Comparison of ENCODE assay signal across 10 cellular contexts in genomic region chrX:140713174-140713539, GRCh38. TPM values are rescaled to one million over a fixed set of nuclear protein-coding genes. Genes with fewer than 3 reads are reported as not detected.
DNase-seq lines count a peak whose midpoint lies in the region; ATAC-seq, FAIRE-seq and TF ChIP-seq lines count a peak whose summit lies in the region.
"Had no signal": no experiment of that assay in that cellular context is flagged by ENCODE, and none has a peak within 500 bp of the region (broad histone marks: within the 10 kb centered on the region; RNA-seq: fewer than 3 reads in every experiment).

No MANE protein-coding gene starts in this region.

- no peak overlapping the region for H2AK5ac ChIP-seq in mesenchymal stem cell (ENCODE audit: low read length, severe bottlenecking)

- intact Hi-C loops in sciatic nerve (cut with DNase I): no loop called here
- intact Hi-C loops in kidney (cut with DNase I): no loop called here

- peak overlapping the region; percentile 63 for H3K4me2 ChIP-seq in mesenchymal stem cell (ENCODE audit: low read length, poor library complexity, severe bottlenecking)

- H3K4me1 Mint-ChIP-seq in T-helper 2 cell treated with Interferon-gamma antibody and Interleukin-4, amounts not matched to agents 5 μg/mL and 100 μg/mL, for 36 hours (ENCODE audit: low read depth): no peaks in the 10 kb centered on the region
- H3K4me1 Mint-ChIP-seq: CD14-positive monocyte had no signal

- H3K4me3 ChIP-seq in BE2C (ENCODE audit: low read depth, low read length): peak overlapping the region; percentile 87
- peak overlapping the region; percentile 65 for H3K4me3 ChIP-seq in adipocyte (ENCODE audit: low read length)
- H3K4me3 ChIP-seq in mesenchymal stem cell (ENCODE audit: insufficient read depth in 1 of 2, low read depth in 1 of 2, low read length in 2 of 2): peak overlapping the region in 1 of 2 experiments; percentile 57
- no peak overlapping the region for H3K4me3 ChIP-seq in kidney (ENCODE audit: low read length in 2 of 2)

- POLR2A ChIA-PET in RWPE1 (lab: Yijun Ruan, JAX; ENCODE audit: low non-redundant PET): no interaction called here

- TF ChIP-seq CTCF in BE2C (IDR thresholded peaks at IDR 0.05; ENCODE audit: low read depth, low read length): no peak
- TF ChIP-seq CTCF in kidney (IDR thresholded peaks at IDR 0.05; ENCODE audit: borderline replicate concordance, extremely low read depth, insufficient read depth): no peak
- TF ChIP-seq CTCF in RWPE1 (conservative IDR thresholded peaks at IDR 0.05; ENCODE audit: low read depth): no peak

- no peak overlapping the region for H3K14ac ChIP-seq in mesenchymal stem cell (ENCODE audit: low read length in 2 of 2)

- no peak overlapping the region for H3K4ac ChIP-seq in mesenchymal stem cell (ENCODE audit: low read depth in 1 of 2, low read length in 2 of 2)

- no peak overlapping the region for H3K4me3 Mint-ChIP-seq in T-helper 2 cell treated with Interferon-gamma antibody and Interleukin-4, amounts not matched to agents 5 μg/mL and 100 μg/mL, for 36 hours
- H3K4me3 Mint-ChIP-seq: CD14-positive monocyte had no signal

- H3K36me3 Mint-ChIP-seq in T-helper 2 cell treated with Interferon-gamma antibody and Interleukin-4, amounts not matched to agents 5 μg/mL and 100 μg/mL, for 36 hours (ENCODE audit: low read depth): no peaks in the 10 kb centered on the region
- H3K36me3 Mint-ChIP-seq: CD14-positive monocyte had no signal

- 0% methylated on average over 6 of the region's 6 CpGs for WGBS in mesenchymal stem cell

- ATAC-seq in HG02884 (IDR thresholded peaks at IDR 0.05; ENCODE audit: unreplicated experiment) (peak; percentile 42), sciatic nerve (no peak)

- no peak overlapping the region for H4K91ac ChIP-seq in mesenchymal stem cell (ENCODE audit: low read length)

- no peak overlapping the region for H3K27ac Mint-ChIP-seq in T-helper 2 cell treated with Interferon-gamma antibody and Interleukin-4, amounts not matched to agents 5 μg/mL and 100 μg/mL, for 36 hours
- H3K27ac Mint-ChIP-seq: CD14-positive monocyte had no signal

- H3K27ac ChIP-seq in mesenchymal stem cell (ENCODE audit: low read length, poor library complexity, severe bottlenecking): no peak overlapping the region
- H3K27ac ChIP-seq in kidney (ENCODE audit: low read depth in 2 of 2, low read length in 2 of 2): no peak overlapping the region
- H3K27ac ChIP-seq in RWPE1: no peak overlapping the region

- no peak overlapping the region for H2AFZ ChIP-seq in mesenchymal stem cell (ENCODE audit: low read depth, low read length)

- no peak overlapping the region for H3K23ac ChIP-seq in mesenchymal stem cell (ENCODE audit: low read length in 2 of 2)

- no peak overlapping the region for H2BK15ac ChIP-seq in mesenchymal stem cell (ENCODE audit: low read depth, poor library complexity, severe bottlenecking)

- peak overlapping the region; percentile 49 for H4K8ac ChIP-seq in mesenchymal stem cell (ENCODE audit: low read length)

- H3K9me3 Mint-ChIP-seq in T-helper 2 cell treated with Interferon-gamma antibody and Interleukin-4, amounts not matched to agents 5 μg/mL and 100 μg/mL, for 36 hours: no peaks in the 10 kb centered on the region
- H3K9me3 Mint-ChIP-seq: CD14-positive monocyte had no signal

- no peak overlapping the region for H2BK5ac ChIP-seq in mesenchymal stem cell (ENCODE audit: low read depth, low read length, poor library complexity, severe bottlenecking)

- H3K9me3 ChIP-seq in BE2C (no peaks in the 10 kb centered on the region), adipocyte (ENCODE audit: control insufficient read depth, low read length) (no peaks in the 10 kb centered on the region), mesenchymal stem cell (ENCODE audit: control insufficient read depth, low read length) (no peaks in the 10 kb centered on the region), kidney (ENCODE audit: control insufficient read depth in 1 of 2, low read length in 2 of 2) (no peaks in the 10 kb centered on the region)

- H3K9ac ChIP-seq in adipocyte (ENCODE audit: low read length): no peak overlapping the region
- H3K9ac ChIP-seq in mesenchymal stem cell (ENCODE audit: low read length): peak overlapping the region; percentile 84
- no peak overlapping the region for H3K9ac ChIP-seq in kidney (ENCODE audit: low read length in 2 of 2)

- H3K36me3 ChIP-seq in BE2C (peaks cover 18% of the 10 kb centered on the region; the same call in 1 of the 2 replicates), adipocyte (ENCODE audit: control insufficient read depth, insufficient read depth, low read length, severe bottlenecking) (no peaks in the 10 kb centered on the region), mesenchymal stem cell (ENCODE audit: control insufficient read depth in 1 of 2, insufficient read depth in 2 of 2, low read depth in 1 of 2, low read length in 2 of 2) (no peaks in the 10 kb centered on the region), kidney (ENCODE audit: control insufficient read depth in 1 of 2, insufficient read depth in 2 of 2, low read length in 2 of 2) (no peaks in the 10 kb centered on the region)

- H3K4me1 ChIP-seq in BE2C: no peaks in the 10 kb centered on the region; the same call in 1 of the 2 replicates
- no peaks in the 10 kb centered on the region for H3K4me1 ChIP-seq in adipocyte (ENCODE audit: control insufficient read depth, insufficient read depth, low read length)
- H3K4me1 ChIP-seq in mesenchymal stem cell (ENCODE audit: control insufficient read depth, insufficient read depth, low read depth, low read length): peaks cover 1% of the 10 kb centered on the region
- H3K4me1 ChIP-seq in kidney (ENCODE audit: control insufficient read depth in 1 of 2, insufficient read depth in 1 of 2, low read depth in 1 of 2, low read length in 2 of 2): no peaks in the 10 kb centered on the region

- peak overlapping the region; percentile 12 to 40 for H3K18ac ChIP-seq in mesenchymal stem cell (ENCODE audit: low read depth in 1 of 2, low read length in 2 of 2)

- no peak overlapping the region for H2BK12ac ChIP-seq in mesenchymal stem cell (ENCODE audit: low read length in 2 of 2)

- no peak overlapping the region for H2BK120ac ChIP-seq in mesenchymal stem cell (ENCODE audit: low read depth, low read length)

- no peaks in the 10 kb centered on the region for H3K27me3 Mint-ChIP-seq in T-helper 2 cell treated with Interferon-gamma antibody and Interleukin-4, amounts not matched to agents 5 μg/mL and 100 μg/mL, for 36 hours (ENCODE audit: low read depth)

- no peaks in the 10 kb centered on the region for H3K27me3 ChIP-seq in BE2C
- peaks cover 19% of the 10 kb centered on the region for H3K27me3 ChIP-seq in adipocyte (replicated peaks; ENCODE audit: control insufficient read depth, insufficient read depth, low read length)
- H3K27me3 ChIP-seq in mesenchymal stem cell (ENCODE audit: control insufficient read depth in 1 of 2, insufficient read depth in 1 of 2, low read length in 2 of 2): peaks cover 0 to 8% of the 10 kb centered on the region in 2 experiments

- CTCF ChIA-PET in RWPE1 (lab: Yijun Ruan, JAX): no interaction called here

- no peak for FAIRE-seq in kidney (lab: Jason Lieb, UNC)

- DNase-seq in BE2C (no peak), adipocyte (ENCODE audit: low read depth) (no peak), mesenchymal stem cell (no peak), sciatic nerve (ENCODE audit: low spot score) (no peak), kidney (no peak), RWPE1 (ENCODE audit: low spot score) (no peak)
- no peak for DNase-seq in T-helper 2 cell treated with Interferon-gamma antibody and Interleukin-4, amounts not matched to agents 5 μg/mL and 100 μg/mL, for 36 hours (ENCODE audit: low spot score)
- DNase-seq: activated CD4-positive, alpha-beta T cell treated with anti-CD3 and anti-CD28 coated beads for 4 hours had no signal

- H3K79me1 ChIP-seq in mesenchymal stem cell (replicated peaks; ENCODE audit: low read length, poor library complexity, severe bottlenecking): no peaks in the 10 kb centered on the region

RNA-seq across cellular contexts. Expression of gene LINC00632, which starts 3.6 kb away (rescaled TPM):
- polyA plus RNA-seq in BE2C (2012; ENCODE audit: insufficient read depth, insufficient read length, low read depth): 40.0 TPM
- 73.7 TPM for polyA plus RNA-seq in mesenchymal stem cell (2013, experiment 1 of 2)
- polyA plus RNA-seq in mesenchymal stem cell (2013, experiment 2 of 2): 75.8 TPM
- total RNA-seq in sciatic nerve (1,334 TPM), kidney (45.9 TPM)
- polyA plus RNA-seq in kidney (ENCODE audit: insufficient read depth, low read depth, low replicate concordance): 0.67 TPM
- polyA plus RNA-seq: CD14-positive monocyte had no signal

Comparison
In these comparisons a context has a peak if more than half of its experiments do, and no peak if none do; other contexts are left out.
1. H3K4me3 ChIP-seq: peak in BE2C (single experiment) and adipocyte (single experiment); none in kidney (0 of 2).
2. RNA of gene LINC00632, which starts 3.6 kb away (total RNA-seq): 1,334 TPM in sciatic nerve (single experiment); 45.9 TPM in kidney (single experiment); every median in the first group is over 10 times any median in the second.